ENCODE assay signal across 1 cellular context in the genomic region with DNA sequence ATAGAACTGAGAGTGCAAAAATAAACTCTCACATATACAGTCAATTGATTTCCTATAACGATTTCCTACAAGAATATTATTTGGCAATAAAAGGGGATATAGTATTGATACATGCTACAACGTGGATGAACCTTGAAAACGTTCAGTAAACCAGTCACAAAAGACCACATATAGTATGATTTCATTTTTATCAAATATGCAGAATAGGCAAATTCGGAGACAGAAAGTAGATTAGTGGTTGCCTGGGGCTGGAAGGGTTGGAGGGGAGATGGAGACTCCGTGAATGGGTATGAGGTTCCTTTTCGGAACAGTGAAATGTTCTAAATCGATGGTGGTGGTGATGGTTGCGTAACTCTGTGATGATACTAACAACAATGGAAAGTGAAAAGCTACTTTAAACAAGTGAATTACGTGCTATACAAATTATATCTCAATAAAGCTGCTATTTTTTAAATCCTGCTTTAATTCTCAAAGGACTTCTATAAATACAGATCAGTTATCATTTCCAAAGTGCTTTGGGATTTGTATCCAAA.
TF ChIP-seq lines count a peak whose summit lies in the region.

No MANE protein-coding gene starts in this region.

TF ChIP-seq in HepG2, 621 proteins besides CTCF, POLR2A, EP300 and RAD21 (continued from another document):
- TF ChIP-seq ZBTB43 (CRISPR knock-in tag; conservative IDR thresholded peaks at IDR 0.05) (no peak), ZNF775 (CRISPR knock-in tag; IDR thresholded peaks at IDR 0.05; ENCODE audit: borderline replicate concordance) (no peak), BRF2 (CRISPR knock-in tag; IDR thresholded peaks at IDR 0.05) (no peak), EEA1 (CRISPR knock-in tag; IDR thresholded peaks at IDR 0.05; ENCODE audit: borderline replicate concordance) (no peak), MBD4 (IDR thresholded peaks at IDR 0.05; ENCODE audit: borderline replicate concordance, low read length) (no peak), NBN (conservative IDR thresholded peaks at IDR 0.05) (no peak), CREB3 (CRISPR knock-in tag; IDR thresholded peaks at IDR 0.05) (no peak), CEBPG (CRISPR knock-in tag; IDR thresholded peaks at IDR 0.05) (0 out of 2 replicates have a peak, but pooled peaks have one; percentile 17), CEBPB (IDR thresholded peaks at IDR 0.05; ENCODE audit: borderline replicate concordance, low read depth, low read length) (peak; percentile 79; the same call in 1 of the 2 replicates), SAFB2 (CRISPR knock-in tag; IDR thresholded peaks at IDR 0.05; ENCODE audit: borderline replicate concordance, low read depth) (no peak), ZNF543 (CRISPR knock-in tag; IDR thresholded peaks at IDR 0.05) (no peak), SMARCE1 (IDR thresholded peaks at IDR 0.05; ENCODE audit: borderline replicate concordance) (no peak)
TF ChIP-seq in HepG2: peak in this region for 4.
